In genomic region chr12:122895757-122896636, GRCh38 we compare ENCODE assay signal across 8 cellular contexts. TPM values are rescaled to one million over a fixed set of nuclear protein-coding genes. Genes with fewer than 3 reads are reported as not detected.
DNase-seq lines count a peak whose midpoint lies in the region; ATAC-seq, FAIRE-seq and TF ChIP-seq lines count a peak whose summit lies in the region.

TSS of gene VPS37B (minus strand) at chr12:122896124. CDS start at chr12:122896062, 62 bp downstream.

- peak within 1 kb of the TSS; percentile 91 for H3K4me2 ChIP-seq in A549

- no peaks in the 10 kb centered on the region; the same call in 1 of the 2 replicates for H3K36me3 ChIP-seq in HUES64 (ENCODE audit: insufficient read depth, low read length)
- peaks cover 10% of the 10 kb centered on the region; the same call in 1 of the 2 replicates for H3K36me3 ChIP-seq in SJSA1
- no peaks in the 10 kb centered on the region for H3K36me3 ChIP-seq in neutrophil
- H3K36me3 ChIP-seq in subcutaneous abdominal adipose tissue (ENCODE audit: control insufficient read depth in 5 of 5, insufficient read depth in 5 of 5, low read length in 5 of 5): no peaks in the 10 kb centered on the region

- peaks cover 13% of the 10 kb centered on the region for H3K36me3 Mint-ChIP-seq in activated naive CD4-positive, alpha-beta T cell treated with anti-CD3 and anti-CD28 coated beads for 36 hours (ENCODE audit: low read depth)

- H3K9me3 ChIP-seq in A549: no peaks in the 10 kb centered on the region
- H3K9me3 ChIP-seq in HUES64 (ENCODE audit: insufficient read depth, low read depth, low read length): no peaks in the 10 kb centered on the region
- no peaks in the 10 kb centered on the region for H3K9me3 ChIP-seq in SJSA1 (replicated peaks)
- no peaks in the 10 kb centered on the region for H3K9me3 ChIP-seq in neutrophil
- H3K9me3 ChIP-seq in subcutaneous abdominal adipose tissue (ENCODE audit: control insufficient read depth in 5 of 5, low read length in 5 of 5): peaks cover 0 to 4% (median 3%) of the 10 kb centered on the region in 5 donors

- no peaks in the 10 kb centered on the region for H3K9me3 Mint-ChIP-seq in activated naive CD4-positive, alpha-beta T cell treated with anti-CD3 and anti-CD28 coated beads for 36 hours

- TF ChIP-seq CTCF in A549 (IDR thresholded peaks at IDR 0.05) (no peak), neutrophil (IDR thresholded peaks at IDR 0.05) (peak; percentile 67)

- intact Hi-C loops in activated naive CD4-positive, alpha-beta T cell treated with anti-CD3 and anti-CD28 coated beads for 36 hours (cut with micrococcal nuclease): loop anchor here (5.0 kb wide), 3 partner anchors 249 to 484 kb away; partner anchors contain the start of genes MPHOSPH9 and MTRFR

- POLR2A ChIA-PET in A549 (lab: Yijun Ruan, JAX): no interaction called here

- H3K4me3 ChIP-seq in A549 (peak within 1 kb of the TSS; percentile 89), HUES64 (ENCODE audit: low read length) (peak within 1 kb of the TSS; percentile 69), SJSA1 (peak within 1 kb of the TSS; percentile 59), neutrophil (ENCODE audit: low read depth in 1 of 2, low read length in 1 of 2) (peak within 1 kb of the TSS; percentile 88 to 99), subcutaneous abdominal adipose tissue (ENCODE audit: low read depth in 1 of 5, low read length in 5 of 5) (peak within 1 kb of the TSS; percentile 74 to 96 (median 88))

- H3K4me1 Mint-ChIP-seq in activated naive CD4-positive, alpha-beta T cell treated with anti-CD3 and anti-CD28 coated beads for 36 hours (ENCODE audit: low read depth): peaks cover 86% of the 10 kb centered on the region

- peak; percentile 88 for TF ChIP-seq POLR2A in A549 (IDR thresholded peaks at IDR 0.05; ENCODE audit: low read length)

- FAIRE-seq in A549 (lab: Jason Lieb, UNC) (no peak), GM18507 (lab: Jason Lieb, UNC) (peak; percentile 60), frontal cortex (lab: Jason Lieb, UNC) (no peak)

- DNase-seq in A549 (ENCODE audit: low read depth in 1 of 2, low spot score in 1 of 2) (peak; percentile 87 to 98), GM18507 (ENCODE audit: extremely low spot score, insufficient read length, low read depth) (peak; percentile 69), SJSA1 (ENCODE audit: low read depth in 1 of 2, low spot score in 2 of 2) (peak; percentile 81 to 90), frontal cortex (ENCODE audit: low spot score in 2 of 2) (peak; percentile 86 to 95)
- peak; percentile 92 for DNase-seq in activated naive CD4-positive, alpha-beta T cell treated with anti-CD3 and anti-CD28 coated beads for 36 hours

- H3K4me3 Mint-ChIP-seq in activated naive CD4-positive, alpha-beta T cell treated with anti-CD3 and anti-CD28 coated beads for 36 hours: peak within 1 kb of the TSS; percentile 83

- H3K9ac ChIP-seq in HUES64 (ENCODE audit: low read depth, low read length) (peak within 1 kb of the TSS; percentile 75), subcutaneous abdominal adipose tissue (ENCODE audit: low read length in 5 of 5) (peak within 1 kb of the TSS; percentile 94 to 99 (median 97))

- 5% methylated on average over 44 of the region's 78 CpGs for WGBS in A549 (ENCODE audit: missing lambda C conversion rate)
- WGBS in HUES64: 16% methylated on average over 78 of the region's 78 CpGs

- ATAC-seq in A549: peak; percentile 77 to 85

- peaks cover 7% of the 10 kb centered on the region for H3K27me3 Mint-ChIP-seq in activated naive CD4-positive, alpha-beta T cell treated with anti-CD3 and anti-CD28 coated beads for 36 hours (ENCODE audit: low read depth)

- H3K27ac ChIP-seq in A549 (peak within 1 kb of the TSS; percentile 89 to 97), HUES64 (ENCODE audit: low read depth, low read length) (no peak within 1 kb of the TSS), SJSA1 (peak within 1 kb of the TSS; percentile 61), neutrophil (peak within 1 kb of the TSS; percentile 98), subcutaneous abdominal adipose tissue (ENCODE audit: low read depth, low read length) (peak within 1 kb of the TSS; percentile 85)

- CTCF ChIA-PET in A549 (lab: Yijun Ruan, JAX): interaction anchor here (0.8 to 3.2 kb wide), 3 partner anchors 16 to 35 kb away, joined by 3 to 15 read pairs (median 6); no protein-coding TSS in a partner anchor
- CTCF ChIA-PET in activated naive CD4-positive, alpha-beta T cell treated with anti-CD3 and anti-CD28 coated beads for 36 hours (lab: Charles Lee): interaction anchor here (0.5 kb wide), 1 partner anchor 15 kb away, joined by 3 read pairs; no protein-coding TSS in a partner anchor

- H3K27ac Mint-ChIP-seq in activated naive CD4-positive, alpha-beta T cell treated with anti-CD3 and anti-CD28 coated beads for 36 hours: peak within 1 kb of the TSS; percentile 83

- H3K27me3 ChIP-seq in HUES64 (ENCODE audit: insufficient read depth, low read length): peaks cover 46% of the 10 kb centered on the region
- no peaks in the 10 kb centered on the region for H3K27me3 ChIP-seq in SJSA1 (replicated peaks)
- H3K27me3 ChIP-seq in neutrophil: no peaks in the 10 kb centered on the region
- no peaks in the 10 kb centered on the region for H3K27me3 ChIP-seq in subcutaneous abdominal adipose tissue (ENCODE audit: control insufficient read depth in 5 of 5, insufficient read depth in 4 of 5, low read length in 5 of 5)

- TF ChIP-seq EP300 in A549 (IDR thresholded peaks at IDR 0.05): no peak

- 0 out of 5 replicates have a peak, but pooled peaks of 1 of the 2 experiments have one; percentile 21 for TF ChIP-seq RAD21 in A549 (conservative IDR thresholded peaks at IDR 0.05 in 1 of 2, IDR thresholded peaks at IDR 0.05 in 1 of 2)

- H3K4me1 ChIP-seq in A549 (peaks cover 50% of the 10 kb centered on the region), HUES64 (ENCODE audit: insufficient read depth, low read length) (peaks cover 30% of the 10 kb centered on the region), SJSA1 (replicated peaks) (peaks cover 43% of the 10 kb centered on the region), neutrophil (ENCODE audit: control insufficient read depth in 1 of 2, insufficient read depth in 1 of 2, low read depth in 1 of 2, low read length in 1 of 2) (peaks cover 48 to 52% of the 10 kb centered on the region in 2 experiments), subcutaneous abdominal adipose tissue (ENCODE audit: control insufficient read depth in 5 of 5, insufficient read depth in 5 of 5, low read length in 5 of 5) (peaks cover 2 to 56% (median 36%) of the 10 kb centered on the region in 5 donors)

TF ChIP-seq in A549, 52 proteins besides CTCF, POLR2A, EP300 and RAD21 (continues in another document):
- TF ChIP-seq SREBF2 (IDR thresholded peaks at IDR 0.05) (no peak), BHLHE40 (IDR thresholded peaks at IDR 0.05; ENCODE audit: low read depth, low read length) (peak; percentile 18; the same call in 1 of the 2 replicates), CBX8 (IDR thresholded peaks at IDR 0.05) (no peak), HOXB13 (CRISPR knock-in tag; IDR thresholded peaks at IDR 0.05; ENCODE audit: low read depth) (peak; percentile 40; the same call in 1 of the 2 replicates), MAZ (IDR thresholded peaks at IDR 0.05; ENCODE audit: borderline replicate concordance, low read depth, low read length) (0 out of 2 replicates have a peak, but pooled peaks have one; percentile 69), RARB (CRISPR knock-in tag; IDR thresholded peaks at IDR 0.05) (no peak), JUNB (IDR thresholded peaks at IDR 0.05) (no peak), ELK1 (IDR thresholded peaks at IDR 0.05; ENCODE audit: low read depth, low read length) (peak; percentile 72; the same call in 1 of the 2 replicates), RCOR1 (IDR thresholded peaks at IDR 0.05; ENCODE audit: low read depth, low read length) (0 out of 2 replicates have a peak, but pooled peaks have one; percentile 70), HOXB5 (CRISPR knock-in tag; IDR thresholded peaks at IDR 0.05) (peak; percentile 78), TFCP2L1 (CRISPR knock-in tag; IDR thresholded peaks at IDR 0.05) (no peak), ZSCAN20 (CRISPR knock-in tag; IDR thresholded peaks at IDR 0.05) (no peak), MAX (IDR thresholded peaks at IDR 0.05) (peak; percentile 89), EHF (CRISPR knock-in tag; IDR thresholded peaks at IDR 0.05) (no peak), HDAC2 (IDR thresholded peaks at IDR 0.05) (no peak), CHD4 (IDR thresholded peaks at IDR 0.05; ENCODE audit: borderline replicate concordance) (no peak), MAFK (IDR thresholded peaks at IDR 0.05; ENCODE audit: partially characterized antibody) (no peak), ZC3H11A (IDR thresholded peaks at IDR 0.05) (no peak)

RNA-seq across cellular contexts. Expression of gene VPS37B, which starts in this region (rescaled TPM):
- polyA plus RNA-seq in A549 (2011; rRNA removed) (14.4 and 18.6 TPM in 2 replicates), A549 (2017; fragmentation: RNase III; extraction: RNeasy Plus Mini Kit Qiagen cat#74134 plus additional on column Dnase treatment) (16.0 to 17.0 TPM (median 16.2 TPM) in 3 replicates)
- 21.2 and 21.5 TPM in 2 replicates for polyA plus RNA-seq in A549 (2012; cell fraction: cytosol; rRNA removed)
- 27.6 and 29.8 TPM in 2 replicates for polyA plus RNA-seq in A549 (2012; cell fraction: nucleus; rRNA removed)
- polyA minus RNA-seq in A549 (2011; rRNA and poly(A)+ RNA removed): 12.1 and 14.6 TPM in 2 replicates
- polyA plus RNA-seq in HUES64 (2013, experiment 1 of 2): 8.4 TPM
- polyA plus RNA-seq in HUES64 (2013, experiment 2 of 2): 10.7 TPM
- total RNA-seq in SJSA1 (2014; rRNA removed; shearing (Covaris generic)): 11.9 and 31.5 TPM in 2 replicates
- total RNA-seq in activated naive CD4-positive, alpha-beta T cell treated with anti-CD3 and anti-CD28 coated beads for 36 hours: 10 to 100 TPM; 15.6 TPM
- 13.0 TPM for total RNA-seq in frontal cortex
